In genomic region chr6:167124753-167125152, GRCh38 we compare ENCODE assay signal across 22 cellular contexts. TPM values are rescaled to one million over a fixed set of nuclear protein-coding genes. Genes with fewer than 3 reads are reported as not detected.
DNase-seq lines count a peak whose midpoint lies in the region; ATAC-seq, FAIRE-seq and TF ChIP-seq lines count a peak whose summit lies in the region.
"Had no signal": no experiment of that assay in that cellular context is flagged by ENCODE, and none has a peak within 500 bp of the region (broad histone marks: within the 10 kb centered on the region; RNA-seq: fewer than 3 reads in every experiment).

No MANE protein-coding gene starts in this region.

- peaks cover 49% of the 10 kb centered on the region for H3K36me3 Mint-ChIP-seq in activated CD4-positive, alpha-beta memory T cell treated with anti-CD3 and anti-CD28 coated beads, Interleukin-2, amount 10 ng/mL, durations not matched to agents 7 days and 5 days (ENCODE audit: low read depth)
- peaks cover 5% of the 10 kb centered on the region for H3K36me3 Mint-ChIP-seq in activated CD4-positive, alpha-beta memory T cell treated with anti-CD3 and anti-CD28 coated beads for 36 hours
- peaks cover 46% of the 10 kb centered on the region for H3K36me3 Mint-ChIP-seq in activated B cell treated with CpG ODN at 0.5 μM for 24 hours (ENCODE audit: low read depth)
- H3K36me3 Mint-ChIP-seq in stimulated activated memory B cell treated with anti-CD40 and anti-IgM and Interleukin-4, amounts not matched to agents 10 μg/mL and 1 μg/mL and 100 μg/mL, for 72 hours: peaks cover 15% of the 10 kb centered on the region
- H3K36me3 Mint-ChIP-seq: CD8-positive, alpha-beta T cell had no signal

- no peaks in the 10 kb centered on the region for H3K27me3 Mint-ChIP-seq in activated CD4-positive, alpha-beta memory T cell treated with anti-CD3 and anti-CD28 coated beads, Interleukin-2, amount 10 ng/mL, durations not matched to agents 7 days and 5 days
- no peaks in the 10 kb centered on the region for H3K27me3 Mint-ChIP-seq in activated CD4-positive, alpha-beta memory T cell treated with anti-CD3 and anti-CD28 coated beads for 36 hours
- H3K27me3 Mint-ChIP-seq in activated B cell treated with CpG ODN at 0.5 μM for 24 hours: no peaks in the 10 kb centered on the region
- no peaks in the 10 kb centered on the region for H3K27me3 Mint-ChIP-seq in stimulated activated memory B cell treated with anti-CD40 and anti-IgM and Interleukin-4, amounts not matched to agents 10 μg/mL and 1 μg/mL and 100 μg/mL, for 72 hours

- TF ChIP-seq CTCF in activated B cell treated with CpG ODN at 0.5 μM for 24 hours (IDR thresholded peaks at IDR 0.05): no peak

- no peak for DNase-seq in activated CD4-positive, alpha-beta memory T cell treated with anti-CD3 and anti-CD28 coated beads, Interleukin-2, amount 10 ng/mL, durations not matched to agents 7 days and 5 days
- no peak for DNase-seq in activated CD4-positive, alpha-beta memory T cell treated with anti-CD3 and anti-CD28 coated beads for 36 hours
- DNase-seq in GM18507 (ENCODE audit: extremely low spot score, insufficient read length, low read depth) (no peak), activated B cell treated with CpG ODN at 0.5 μM for 24 hours (no peak), inferior parietal cortex (ENCODE audit: extremely low spot score) (no peak)
- DNase-seq in stimulated activated naive CD4-positive, alpha-beta T cell treated with Interleukin-2 at 50 U/mL for 16 hours (lab: John Stamatoyannopoulos, UW): no peak
- DNase-seq: 8988T; BE2C; CD8-positive, alpha-beta T cell; H9; NCI-H1092 treated with DMSO at 0.1 percent for 48 hours; NCI-H1694; NCI-H2107; NCI-H510A; NCI-H748 treated with DMSO at 0.1 percent for 48 hours; NK-92 treated with Interleukin-12 subunit alpha and Interleukin-12 subunit beta, amount 100 ng/mL, for 24 hours; OCI-M1; Right ventricle myocardium superior had no signal

- peaks cover 76% of the 10 kb centered on the region for H3K4me1 Mint-ChIP-seq in activated CD4-positive, alpha-beta memory T cell treated with anti-CD3 and anti-CD28 coated beads, Interleukin-2, amount 10 ng/mL, durations not matched to agents 7 days and 5 days
- H3K4me1 Mint-ChIP-seq in activated CD4-positive, alpha-beta memory T cell treated with anti-CD3 and anti-CD28 coated beads for 36 hours (ENCODE audit: low read depth): peaks cover 53% of the 10 kb centered on the region
- H3K4me1 Mint-ChIP-seq in activated B cell treated with CpG ODN at 0.5 μM for 24 hours: peaks cover 96% of the 10 kb centered on the region
- H3K4me1 Mint-ChIP-seq in stimulated activated memory B cell treated with anti-CD40 and anti-IgM and Interleukin-4, amounts not matched to agents 10 μg/mL and 1 μg/mL and 100 μg/mL, for 72 hours: peaks cover 89% of the 10 kb centered on the region

- no peak for ATAC-seq in activated B cell treated with CpG ODN at 0.5 μM for 24 hours (ENCODE audit: low read depth)
- ATAC-seq in stimulated activated memory B cell treated with anti-CD40 and anti-IgM and Interleukin-4, amounts not matched to agents 10 μg/mL and 1 μg/mL and 100 μg/mL, for 72 hours: no peak
- no peak for ATAC-seq in HG03135 (IDR thresholded peaks at IDR 0.05; ENCODE audit: unreplicated experiment)
- ATAC-seq: CD8-positive, alpha-beta T cell; K562 had no signal

- H3K4me3 Mint-ChIP-seq in activated CD4-positive, alpha-beta memory T cell treated with anti-CD3 and anti-CD28 coated beads, Interleukin-2, amount 10 ng/mL, durations not matched to agents 7 days and 5 days: peak overlapping the region; percentile 80
- H3K4me3 Mint-ChIP-seq in activated CD4-positive, alpha-beta memory T cell treated with anti-CD3 and anti-CD28 coated beads for 36 hours: no peak overlapping the region
- H3K4me3 Mint-ChIP-seq in activated B cell treated with CpG ODN at 0.5 μM for 24 hours: peak overlapping the region; percentile 91
- H3K4me3 Mint-ChIP-seq in stimulated activated memory B cell treated with anti-CD40 and anti-IgM and Interleukin-4, amounts not matched to agents 10 μg/mL and 1 μg/mL and 100 μg/mL, for 72 hours: peak overlapping the region; percentile 88
- H3K4me3 Mint-ChIP-seq: CD8-positive, alpha-beta T cell; H9 had no signal

- peak overlapping the region; percentile 50 for H3K27ac Mint-ChIP-seq in activated CD4-positive, alpha-beta memory T cell treated with anti-CD3 and anti-CD28 coated beads, Interleukin-2, amount 10 ng/mL, durations not matched to agents 7 days and 5 days
- H3K27ac Mint-ChIP-seq in activated CD4-positive, alpha-beta memory T cell treated with anti-CD3 and anti-CD28 coated beads for 36 hours: no peak overlapping the region
- H3K27ac Mint-ChIP-seq in activated B cell treated with CpG ODN at 0.5 μM for 24 hours: peak overlapping the region; percentile 96
- peak overlapping the region; percentile 95 for H3K27ac Mint-ChIP-seq in stimulated activated memory B cell treated with anti-CD40 and anti-IgM and Interleukin-4, amounts not matched to agents 10 μg/mL and 1 μg/mL and 100 μg/mL, for 72 hours
- H3K27ac Mint-ChIP-seq: H9 had no signal

- POLR2A ChIA-PET in activated CD4-positive, alpha-beta memory T cell treated with anti-CD3 and anti-CD28 coated beads, Interleukin-2, amount 10 ng/mL, durations not matched to agents 7 days and 5 days (lab: Charles Lee): interaction anchor here (1.2 to 4.0 kb wide), 3 partner anchors 11 to 34 kb away, joined by 3 to 32 read pairs (median 26); no protein-coding TSS in a partner anchor
- POLR2A ChIA-PET in activated CD4-positive, alpha-beta memory T cell treated with anti-CD3 and anti-CD28 coated beads for 36 hours (lab: Charles Lee): no interaction called here
- POLR2A ChIA-PET in activated B cell treated with CpG ODN at 0.5 μM for 24 hours (lab: Charles Lee): interaction anchor here (0.8 to 26.6 kb wide), 13 partner anchors 3 to 168 kb away, joined by 3 to 970 read pairs (median 16); partner anchors contain the start of genes CCR6 and CEP43

- peak; percentile 67 for FAIRE-seq in GM18507 (lab: Jason Lieb, UNC)
- FAIRE-seq: D721Med, K562 had no signal

- CTCF ChIA-PET in activated CD4-positive, alpha-beta memory T cell treated with anti-CD3 and anti-CD28 coated beads, Interleukin-2, amount 10 ng/mL, durations not matched to agents 7 days and 5 days (lab: Charles Lee): interaction anchor here (1.5 to 3.5 kb wide), 4 partner anchors 13 to 135 kb away, joined by 3 to 19 read pairs (median 9); no protein-coding TSS in a partner anchor
- CTCF ChIA-PET in activated CD4-positive, alpha-beta memory T cell treated with anti-CD3 and anti-CD28 coated beads for 36 hours (lab: Charles Lee): interaction anchor here (0.7 to 3.0 kb wide), 3 partner anchors 8 to 77 kb away, joined by 3 to 8 read pairs (median 6); no protein-coding TSS in a partner anchor
- CTCF ChIA-PET in activated B cell treated with CpG ODN at 0.5 μM for 24 hours (lab: Charles Lee): interaction anchor here (1.2 to 12.6 kb wide), 5 partner anchors 11 to 173 kb away, joined by 3 to 105 read pairs (median 14); no protein-coding TSS in a partner anchor

- intact Hi-C loops in activated CD4-positive, alpha-beta memory T cell treated with anti-CD3 and anti-CD28 coated beads for 36 hours (cut with micrococcal nuclease): no loop called here
- intact Hi-C loops in activated B cell treated with CpG ODN at 0.5 μM for 24 hours (cut with micrococcal nuclease): loop anchor here (2.0 kb wide), 2 partner anchors 16 to 78 kb away; no protein-coding TSS in a partner anchor

- peaks cover 7% of the 10 kb centered on the region for H3K9me3 Mint-ChIP-seq in activated CD4-positive, alpha-beta memory T cell treated with anti-CD3 and anti-CD28 coated beads, Interleukin-2, amount 10 ng/mL, durations not matched to agents 7 days and 5 days
- peaks cover 4% of the 10 kb centered on the region for H3K9me3 Mint-ChIP-seq in activated CD4-positive, alpha-beta memory T cell treated with anti-CD3 and anti-CD28 coated beads for 36 hours
- H3K9me3 Mint-ChIP-seq in activated B cell treated with CpG ODN at 0.5 μM for 24 hours: peaks cover 5% of the 10 kb centered on the region
- no peaks in the 10 kb centered on the region for H3K9me3 Mint-ChIP-seq in stimulated activated memory B cell treated with anti-CD40 and anti-IgM and Interleukin-4, amounts not matched to agents 10 μg/mL and 1 μg/mL and 100 μg/mL, for 72 hours
- H3K9me3 Mint-ChIP-seq: CD8-positive, alpha-beta T cell had no signal

RNA-seq across cellular contexts. Expression of gene CCR6, which starts 1.9 kb away (rescaled TPM):
- 10 to 100 TPM; 20.0 to 20.3 TPM for total RNA-seq in activated CD4-positive, alpha-beta memory T cell treated with anti-CD3 and anti-CD28 coated beads, Interleukin-2, amount 10 ng/mL, durations not matched to agents 7 days and 5 days
- 1 to 10 TPM; 5.1 to 7.4 TPM for total RNA-seq in activated CD4-positive, alpha-beta memory T cell treated with anti-CD3 and anti-CD28 coated beads for 36 hours
- total RNA-seq in activated B cell treated with CpG ODN at 0.5 μM for 24 hours: 26.2 and 28.9 TPM in 2 replicates
- total RNA-seq: H9, K562, Right ventricle myocardium superior had no signal

RNA-seq across cellular contexts. Expression of gene GPR31, which starts 33.0 kb away (rescaled TPM):
- not detected for total RNA-seq in activated CD4-positive, alpha-beta memory T cell treated with anti-CD3 and anti-CD28 coated beads, Interleukin-2, amount 10 ng/mL, durations not matched to agents 7 days and 5 days
- not detected for total RNA-seq in activated CD4-positive, alpha-beta memory T cell treated with anti-CD3 and anti-CD28 coated beads for 36 hours
- total RNA-seq in activated B cell treated with CpG ODN at 0.5 μM for 24 hours: not detected in 2 replicates
- total RNA-seq: CD8-positive, alpha-beta T cell; H9; K562; Right ventricle myocardium superior had no signal
